1 cellular context compared by ENCODE assay signal in genomic region chr22:32764330-32765116, GRCh38.
TF ChIP-seq lines count a peak whose summit lies in the region.

No MANE protein-coding gene starts in this region.

TF ChIP-seq in H1, 55 proteins besides CTCF, POLR2A, EP300 and RAD21:
- TF ChIP-seq SRF (IDR thresholded peaks at IDR 0.05; ENCODE audit: low read depth, low read length) (peak; percentile 67), CEBPB (IDR thresholded peaks at IDR 0.05; ENCODE audit: low read depth, low read length) (0 out of 2 replicates have a peak, but pooled peaks have one; percentile 11), TEAD4 (IDR thresholded peaks at IDR 0.05; ENCODE audit: low read depth, low read length) (no peak)
